Comparison of ENCODE assay signal across 10 cellular contexts in the genomic region with DNA sequence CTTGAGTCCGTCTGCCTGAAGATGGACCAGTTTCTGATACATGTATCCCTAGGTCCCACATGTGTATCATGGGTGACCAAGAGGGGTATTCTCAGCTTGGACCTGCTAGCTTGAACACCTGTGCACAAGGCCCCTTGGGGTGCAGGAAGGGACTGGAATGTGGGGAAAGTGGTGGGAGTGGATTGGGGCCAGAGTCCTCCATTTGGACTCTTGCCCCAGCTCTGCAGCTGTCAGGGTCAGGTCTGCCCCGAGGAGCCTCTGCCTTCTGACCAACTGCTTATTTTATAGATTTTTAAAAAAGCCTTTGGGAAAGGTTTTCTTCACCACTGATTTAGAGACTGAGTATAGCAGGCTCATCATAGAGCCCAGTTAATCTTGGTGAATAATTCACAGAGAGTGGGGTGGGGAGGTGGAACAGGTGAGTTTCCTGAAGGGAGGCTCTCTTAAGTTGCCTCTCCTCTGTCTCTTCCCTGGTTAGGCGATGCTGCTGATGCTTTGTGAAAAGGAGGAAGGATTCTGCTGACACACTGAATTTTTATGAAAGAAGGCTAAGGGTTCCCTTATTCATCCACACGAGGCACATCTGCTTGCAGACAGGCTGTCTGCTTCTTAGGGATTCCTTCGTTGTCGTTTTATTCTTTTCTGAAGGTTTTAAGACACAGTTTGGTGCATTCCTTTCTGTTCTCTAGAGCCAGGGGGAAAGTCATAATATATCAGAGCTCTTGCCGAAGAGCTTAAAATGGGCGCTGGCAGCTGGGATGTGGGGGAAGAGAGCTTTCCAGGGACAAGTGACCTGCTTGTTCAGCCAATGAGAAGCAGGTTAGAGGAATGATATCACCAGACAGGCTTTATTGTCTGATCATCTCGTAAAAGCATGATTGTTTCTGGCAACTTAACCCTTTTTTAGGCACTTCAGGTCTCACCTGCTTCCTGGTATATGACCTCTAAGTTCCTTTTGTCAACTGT. TPM values are rescaled to one million over a fixed set of nuclear protein-coding genes. Genes with fewer than 3 reads are reported as not detected.
DNase-seq lines count a peak whose midpoint lies in the region; ATAC-seq, FAIRE-seq and TF ChIP-seq lines count a peak whose summit lies in the region.
"Had no signal": no experiment of that assay in that cellular context is flagged by ENCODE, and none has a peak within 500 bp of the region (broad histone marks: within the 10 kb centered on the region; RNA-seq: fewer than 3 reads in every experiment).

No MANE protein-coding gene starts in this region.

- H3K4me3 ChIP-seq in CD4-positive, CD25-positive, alpha-beta regulatory T cell (ENCODE audit: low read depth, low read length) = no peak overlapping the region
- H3K4me3 ChIP-seq in cardiac fibroblast (replicated peaks in 1 of 2; ENCODE audit: low read depth in 2 of 2, low read length in 2 of 2) (no peak overlapping the region), mucosa of descending colon (no peak overlapping the region)
- H3K4me3 ChIP-seq: upper lobe of left lung had no signal

- peaks cover 25% of the 10 kb centered on the region for H3K36me3 Mint-ChIP-seq in CD4-positive, CD25-positive, alpha-beta regulatory T cell

- FAIRE-seq in H54 (lab: Jason Lieb, UNC) = no peak

- H3K4me1 ChIP-seq in CD4-positive, CD25-positive, alpha-beta regulatory T cell (ENCODE audit: control insufficient read depth, insufficient read depth, low read length, poor library complexity, severe bottlenecking) = no peaks in the 10 kb centered on the region
- H3K4me1 ChIP-seq in mucosa of descending colon (ENCODE audit: low read depth) = peaks cover 8% of the 10 kb centered on the region

- H3K36me3 ChIP-seq in CD4-positive, CD25-positive, alpha-beta regulatory T cell (ENCODE audit: control insufficient read depth, insufficient read depth, low read length) = peaks cover 17% of the 10 kb centered on the region
- no peaks in the 10 kb centered on the region for H3K36me3 ChIP-seq in mucosa of descending colon (ENCODE audit: low read depth)

- peaks cover 24 to 52% (median 39%) of the 10 kb centered on the region in 4 donors for H3K4me1 Mint-ChIP-seq in CD4-positive, CD25-positive, alpha-beta regulatory T cell

- no peak for DNase-seq in CD4-positive, CD25-positive, alpha-beta regulatory T cell
- peak; percentile 94 for DNase-seq in NCI-H2029 (lab: John Stamatoyannopoulos, UW)
- peak; percentile 21 to 44 for DNase-seq in cardiac fibroblast (ENCODE audit: low read depth in 2 of 2)
- peak in 2 of 3 donors; percentile 51 to 54 for DNase-seq in mucosa of descending colon
- DNase-seq in cerebellar nuclear complex (lab: John Stamatoyannopoulos, UW) = no peak
- no peak for DNase-seq in H54 (ENCODE audit: insufficient read length, low spot score)
- no peak for DNase-seq in epidermal melanocyte (ENCODE audit: insufficient read length, low spot score)
- DNase-seq: upper lobe of left lung had no signal

- no peaks in the 10 kb centered on the region for H3K9me3 Mint-ChIP-seq in CD4-positive, CD25-positive, alpha-beta regulatory T cell

- H3K27ac Mint-ChIP-seq in CD4-positive, CD25-positive, alpha-beta regulatory T cell = peak overlapping the region in 2 of 3 donors; percentile 34 to 65

- intact Hi-C loops in mucosa of descending colon (cut with DNase I, micrococcal nuclease) = no loop called here

- TF ChIP-seq CTCF in cardiac fibroblast (IDR thresholded peaks at IDR 0.05; ENCODE audit: low read depth, low read length) (no peak), mucosa of descending colon (IDR thresholded peaks at IDR 0.05) (no peak)

- no peaks in the 10 kb centered on the region for H3K9me3 ChIP-seq in CD4-positive, CD25-positive, alpha-beta regulatory T cell (ENCODE audit: control insufficient read depth in 2 of 2, low read length in 2 of 2)
- H3K9me3 ChIP-seq in mucosa of descending colon = no peaks in the 10 kb centered on the region
- H3K9me3 ChIP-seq: upper lobe of left lung had no signal

- H3K4me3 Mint-ChIP-seq in CD4-positive, CD25-positive, alpha-beta regulatory T cell = no peak overlapping the region

- no peaks in the 10 kb centered on the region for H3K27me3 Mint-ChIP-seq in CD4-positive, CD25-positive, alpha-beta regulatory T cell

- no peaks in the 10 kb centered on the region for H3K27me3 ChIP-seq in CD4-positive, CD25-positive, alpha-beta regulatory T cell (ENCODE audit: control insufficient read depth, insufficient read depth, low read length)
- H3K27me3 ChIP-seq: upper lobe of left lung had no signal

- no peak overlapping the region for H3K27ac ChIP-seq in CD4-positive, CD25-positive, alpha-beta regulatory T cell (ENCODE audit: insufficient read depth, low read length, poor library complexity, severe bottlenecking)
- H3K27ac ChIP-seq: HL-60, upper lobe of left lung had no signal

- ATAC-seq in CD4-positive, CD25-positive, alpha-beta regulatory T cell (ENCODE audit: low read depth in 2 of 2) = no peak
- ATAC-seq in mucosa of descending colon (peak; percentile 91), HG02840 (IDR thresholded peaks at IDR 0.05; ENCODE audit: low FRiP score, unreplicated experiment) (no peak)

- TF ChIP-seq POLR2A in H54 (IDR thresholded peaks at IDR 0.05; ENCODE audit: low read depth, low read length) = no peak

RNA-seq across cellular contexts. Expression of a gene that starts 19.9 kb away (rescaled TPM):
- 23.4 TPM for total RNA-seq in CD4-positive, CD25-positive, alpha-beta regulatory T cell
- 10 to 100 TPM in 3 of 4 donors, 1 to 10 TPM in 1; 9.4 to 32.8 (median 20.4) TPM for polyA plus RNA-seq in CD4-positive, CD25-positive, alpha-beta regulatory T cell
- total RNA-seq in mucosa of descending colon = 10 to 100 TPM; 43.0 to 83.6 (median 43.9) TPM

Comparison
In these comparisons a context has a peak if more than half of its experiments do, and no peak if none do; other contexts are left out.
1. DNase-seq: peak in NCI-H2029 (single experiment), cardiac fibroblast (2 of 2) and mucosa of descending colon (2 of 3); none in CD4-positive, CD25-positive, alpha-beta regulatory T cell (0 of 3), cerebellar nuclear complex (0 of 2), H54 (single experiment) and epidermal melanocyte (single experiment).